Comparison of ENCODE assay signal across 9 cellular contexts in the genomic region with DNA sequence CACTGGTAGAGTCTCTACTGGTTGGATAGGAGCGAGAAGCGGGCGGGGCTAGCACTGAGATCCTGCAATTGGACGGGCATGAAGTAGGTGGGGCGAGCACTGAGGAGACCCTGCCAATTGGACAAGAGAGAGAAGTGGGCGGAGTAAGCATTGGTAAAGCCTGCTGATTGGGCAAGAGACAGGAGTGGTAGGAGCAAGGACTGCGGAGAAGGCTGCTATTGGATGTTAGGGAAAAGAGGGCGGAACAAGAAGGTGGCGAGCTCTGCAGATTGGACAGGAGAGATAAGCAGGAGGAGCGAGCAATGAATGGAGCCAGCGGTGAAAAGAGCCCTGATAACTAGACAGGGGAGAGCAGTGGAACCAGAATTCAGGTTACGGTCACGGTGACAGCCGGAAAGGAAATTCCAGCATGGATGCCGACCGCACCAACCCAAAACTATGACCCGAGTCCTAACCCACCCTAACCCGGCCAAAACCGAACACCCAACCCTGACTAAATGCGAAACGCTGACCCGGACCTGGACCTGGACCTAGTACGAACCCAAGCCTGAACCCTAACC. TPM values are rescaled to one million over a fixed set of nuclear protein-coding genes. Genes with fewer than 3 reads are reported as not detected.
DNase-seq lines count a peak whose midpoint lies in the region; ATAC-seq and TF ChIP-seq lines count a peak whose summit lies in the region.
"Had no signal": no experiment of that assay in that cellular context is flagged by ENCODE, and none has a peak within 500 bp of the region (broad histone marks: within the 10 kb centered on the region; RNA-seq: fewer than 3 reads in every experiment).

No MANE protein-coding gene starts in this region.

- H3K14ac ChIP-seq in mesenchymal stem cell (ENCODE audit: low read length in 2 of 2): no peak overlapping the region

- no peak overlapping the region for H3K23ac ChIP-seq in mesenchymal stem cell (ENCODE audit: low read length in 2 of 2)

- H4K91ac ChIP-seq in mesenchymal stem cell (ENCODE audit: low read length): no peak overlapping the region

- H3K27me3 Mint-ChIP-seq in CD8-positive, alpha-beta T cell (ENCODE audit: low read depth): peaks cover 6% of the 10 kb centered on the region
- peaks cover 8% of the 10 kb centered on the region for H3K27me3 Mint-ChIP-seq in activated naive CD8-positive, alpha-beta T cell treated with anti-CD3 and anti-CD28 coated beads for 36 hours

- no peak overlapping the region for H3K27ac Mint-ChIP-seq in CD8-positive, alpha-beta T cell
- no peak overlapping the region for H3K27ac Mint-ChIP-seq in activated naive CD8-positive, alpha-beta T cell treated with anti-CD3 and anti-CD28 coated beads for 36 hours

- H3K9me3 Mint-ChIP-seq in CD8-positive, alpha-beta T cell: no peaks in the 10 kb centered on the region
- no peaks in the 10 kb centered on the region for H3K9me3 Mint-ChIP-seq in activated naive CD8-positive, alpha-beta T cell treated with anti-CD3 and anti-CD28 coated beads for 36 hours

- H3K9me3 ChIP-seq in CD8-positive, alpha-beta T cell (ENCODE audit: low read length): no peaks in the 10 kb centered on the region
- no peaks in the 10 kb centered on the region for H3K9me3 ChIP-seq in Karpas-422 (ENCODE audit: low read length)
- H3K9me3 ChIP-seq in mesenchymal stem cell (ENCODE audit: control insufficient read depth, low read length): no peaks in the 10 kb centered on the region
- H3K9me3 ChIP-seq in effector memory CD4-positive, alpha-beta T cell (ENCODE audit: control insufficient read depth, low read length): no peaks in the 10 kb centered on the region

- peaks cover 2% of the 10 kb centered on the region for H3K4me1 Mint-ChIP-seq in CD8-positive, alpha-beta T cell (ENCODE audit: low read depth)
- H3K4me1 Mint-ChIP-seq in activated naive CD8-positive, alpha-beta T cell treated with anti-CD3 and anti-CD28 coated beads for 36 hours: no peaks in the 10 kb centered on the region

- H3K27ac ChIP-seq in CD8-positive, alpha-beta T cell (ENCODE audit: low read depth, low read length): no peak overlapping the region
- H3K27ac ChIP-seq in Karpas-422 (ENCODE audit: low read length) (no peak overlapping the region), mesenchymal stem cell (ENCODE audit: low read length, poor library complexity, severe bottlenecking) (no peak overlapping the region)
- no peak overlapping the region for H3K27ac ChIP-seq in effector memory CD4-positive, alpha-beta T cell (ENCODE audit: insufficient read depth, low read length, poor library complexity, severe bottlenecking)

- TF ChIP-seq CTCF in CD8-positive, alpha-beta T cell (IDR thresholded peaks at IDR 0.05): no peak

- H3K79me1 ChIP-seq in mesenchymal stem cell (replicated peaks; ENCODE audit: low read length, poor library complexity, severe bottlenecking): no peaks in the 10 kb centered on the region

- no peak overlapping the region for H2BK15ac ChIP-seq in mesenchymal stem cell (ENCODE audit: low read depth, poor library complexity, severe bottlenecking)

- H3K9me2 ChIP-seq in Karpas-422 (replicated peaks; ENCODE audit: insufficient read depth, low read length): no peaks in the 10 kb centered on the region

- no peak overlapping the region for H3K4ac ChIP-seq in mesenchymal stem cell (ENCODE audit: low read depth in 1 of 2, low read length in 2 of 2)

- H3K4me3 Mint-ChIP-seq in CD8-positive, alpha-beta T cell: no peak overlapping the region
- H3K4me3 Mint-ChIP-seq in activated naive CD8-positive, alpha-beta T cell treated with anti-CD3 and anti-CD28 coated beads for 36 hours: no peak overlapping the region

- no peak overlapping the region for H2BK12ac ChIP-seq in mesenchymal stem cell (ENCODE audit: low read length in 2 of 2)

- no peak for ATAC-seq in CD8-positive, alpha-beta T cell
- ATAC-seq in GM19397 (IDR thresholded peaks at IDR 0.05; ENCODE audit: unreplicated experiment): no peak
- no peak for ATAC-seq in HG03175 (IDR thresholded peaks at IDR 0.05; ENCODE audit: unreplicated experiment)
- ATAC-seq in HG03442 (IDR thresholded peaks at IDR 0.05; ENCODE audit: unreplicated experiment): no peak

- intact Hi-C loops in CD8-positive, alpha-beta T cell (cut with DNase I, micrococcal nuclease): loop anchor here (2.0 to 5.0 kb wide), 2 partner anchors 559 to 855 kb away; a partner anchor contains a TSS

- whole genome bisulfite sequencing in mesenchymal stem cell: 96% methylated on average over 22 of the region's 23 CpGs

- H3K79me2 ChIP-seq in Karpas-422 (ENCODE audit: low read length): no peaks in the 10 kb centered on the region

- H3K4me2 ChIP-seq in Karpas-422 (ENCODE audit: low read depth, low read length, poor library complexity, severe bottlenecking): no peak overlapping the region
- no peak overlapping the region for H3K4me2 ChIP-seq in mesenchymal stem cell (ENCODE audit: low read length, poor library complexity, severe bottlenecking)

- POLR2A ChIA-PET in CD8-positive, alpha-beta T cell (lab: Charles Lee): no interaction called here

- H4K8ac ChIP-seq in mesenchymal stem cell (ENCODE audit: low read length): no peak overlapping the region

- peaks cover 3% of the 10 kb centered on the region for H3K4me1 ChIP-seq in CD8-positive, alpha-beta T cell (ENCODE audit: insufficient read depth, low read length)
- no peaks in the 10 kb centered on the region for H3K4me1 ChIP-seq in Karpas-422 (ENCODE audit: low read length)
- H3K4me1 ChIP-seq in mesenchymal stem cell (ENCODE audit: control insufficient read depth, insufficient read depth, low read depth, low read length): peaks cover 4% of the 10 kb centered on the region
- H3K4me1 ChIP-seq in effector memory CD4-positive, alpha-beta T cell (ENCODE audit: control insufficient read depth, insufficient read depth, low read length, poor library complexity, severe bottlenecking): no peaks in the 10 kb centered on the region

- no peak overlapping the region for H2BK120ac ChIP-seq in mesenchymal stem cell (ENCODE audit: low read depth, low read length)

- H3K9ac ChIP-seq in Karpas-422 (ENCODE audit: low read length) (no peak overlapping the region), mesenchymal stem cell (ENCODE audit: low read length) (no peak overlapping the region)

- no peaks in the 10 kb centered on the region for H3K36me3 Mint-ChIP-seq in CD8-positive, alpha-beta T cell
- no peaks in the 10 kb centered on the region for H3K36me3 Mint-ChIP-seq in activated naive CD8-positive, alpha-beta T cell treated with anti-CD3 and anti-CD28 coated beads for 36 hours

- no peak overlapping the region for H2BK5ac ChIP-seq in mesenchymal stem cell (ENCODE audit: low read depth, low read length, poor library complexity, severe bottlenecking)

- no peak overlapping the region for H3K18ac ChIP-seq in mesenchymal stem cell (ENCODE audit: low read depth in 1 of 2, low read length in 2 of 2)

- H3K4me3 ChIP-seq in CD8-positive, alpha-beta T cell (ENCODE audit: low read depth, low read length): no peak overlapping the region
- H3K4me3 ChIP-seq in Karpas-422 (ENCODE audit: low read length) (no peak overlapping the region), mesenchymal stem cell (ENCODE audit: insufficient read depth in 1 of 2, low read depth in 1 of 2, low read length in 2 of 2) (no peak overlapping the region)
- H3K4me3 ChIP-seq in effector memory CD4-positive, alpha-beta T cell (ENCODE audit: insufficient read depth, low read depth, low read length, poor library complexity, severe bottlenecking): no peak overlapping the region

- H4K20me1 ChIP-seq in Karpas-422 (ENCODE audit: insufficient read depth, low read depth, low read length): no peaks in the 10 kb centered on the region

- DNase-seq in CD8-positive, alpha-beta T cell: peak in 4 of 7 experiments; percentile 9 to 57 (median 30)
- peak; percentile 70 for DNase-seq in Karpas-422
- peak; percentile 61 for DNase-seq in activated naive CD8-positive, alpha-beta T cell treated with anti-CD3 and anti-CD28 coated beads for 36 hours
- DNase-seq in mesenchymal stem cell: peak; percentile 59
- DNase-seq in effector memory CD4-positive, alpha-beta T cell: no peak

- H2AFZ ChIP-seq in Karpas-422 (ENCODE audit: low read length) (no peak overlapping the region), mesenchymal stem cell (ENCODE audit: low read depth, low read length) (no peak overlapping the region)

- no peaks in the 10 kb centered on the region for H3K36me3 ChIP-seq in CD8-positive, alpha-beta T cell (ENCODE audit: insufficient read depth, low read length)
- H3K36me3 ChIP-seq in Karpas-422 (ENCODE audit: insufficient read depth, low read length) (no peaks in the 10 kb centered on the region), mesenchymal stem cell (ENCODE audit: control insufficient read depth in 1 of 2, insufficient read depth in 2 of 2, low read depth in 1 of 2, low read length in 2 of 2) (no peaks in the 10 kb centered on the region)
- H3K36me3 ChIP-seq in effector memory CD4-positive, alpha-beta T cell (ENCODE audit: control insufficient read depth, insufficient read depth, low read length): no peaks in the 10 kb centered on the region

- CTCF ChIA-PET in CD8-positive, alpha-beta T cell (lab: Charles Lee): interaction anchor here (0.6 kb wide), 1 partner anchor 243 kb away, joined by 3 read pairs; no protein-coding TSS in a partner anchor

- H2AK5ac ChIP-seq in mesenchymal stem cell (ENCODE audit: low read length, severe bottlenecking): no peak overlapping the region

- no peaks in the 10 kb centered on the region for H3K27me3 ChIP-seq in CD8-positive, alpha-beta T cell (ENCODE audit: insufficient read depth, low read length)
- H3K27me3 ChIP-seq in Karpas-422 (ENCODE audit: low read length) (no peaks in the 10 kb centered on the region), mesenchymal stem cell (ENCODE audit: control insufficient read depth in 1 of 2, insufficient read depth in 1 of 2, low read length in 2 of 2) (peaks cover 7 to 18% of the 10 kb centered on the region in 2 experiments)
- H3K27me3 ChIP-seq in effector memory CD4-positive, alpha-beta T cell (replicated peaks; ENCODE audit: control insufficient read depth, insufficient read depth, low read length, poor library complexity, severe bottlenecking): no peaks in the 10 kb centered on the region

RNA-seq across cellular contexts. Expression of a gene that starts 4.8 kb away (rescaled TPM):
- total RNA-seq in CD8-positive, alpha-beta T cell: not detected
- not detected in 2 replicates for total RNA-seq in Karpas-422 (2014; rRNA removed; shearing (Covaris generic); ENCODE audit: low replicate concordance)
- total RNA-seq in activated naive CD8-positive, alpha-beta T cell treated with anti-CD3 and anti-CD28 coated beads for 36 hours: not detected
- polyA plus RNA-seq in mesenchymal stem cell (2013, experiment 1 of 2): not detected
- not detected for polyA plus RNA-seq in mesenchymal stem cell (2013, experiment 2 of 2)
- polyA plus RNA-seq: esophagus had no signal

RNA-seq across cellular contexts. Expression of a gene that starts 39.3 kb away (rescaled TPM):
- under 1 TPM; 0.19 to 0.64 TPM for total RNA-seq in CD8-positive, alpha-beta T cell
- total RNA-seq in Karpas-422 (2014; rRNA removed; shearing (Covaris generic); ENCODE audit: low replicate concordance): not detected in 2 replicates
- under 1 TPM; 0.06 to 0.08 TPM for total RNA-seq in activated naive CD8-positive, alpha-beta T cell treated with anti-CD3 and anti-CD28 coated beads for 36 hours
- not detected for polyA plus RNA-seq in mesenchymal stem cell (2013, experiment 1 of 2)
- 0.01 TPM for polyA plus RNA-seq in mesenchymal stem cell (2013, experiment 2 of 2)

Comparison
In these comparisons a context has a peak if more than half of its experiments do, and no peak if none do; other contexts are left out.
1. DNase-seq: peak in CD8-positive, alpha-beta T cell (4 of 7), Karpas-422 (single experiment), activated naive CD8-positive, alpha-beta T cell treated with anti-CD3 and anti-CD28 coated beads for 36 hours (single experiment) and mesenchymal stem cell (single experiment); none in effector memory CD4-positive, alpha-beta T cell (0 of 3).